Comparison of ENCODE assay signal across 8 cellular contexts in genomic region chr3:44337253-44337652, GRCh38. TPM values are rescaled to one million over a fixed set of nuclear protein-coding genes. Genes with fewer than 3 reads are reported as not detected.
A peak's percentile ranks its signal among the peaks of the same experiment; 100 is the strongest.
DNase-seq lines count a peak whose midpoint lies in the region; ATAC-seq and TF ChIP-seq lines count a peak whose summit lies in the region.

No MANE protein-coding gene starts in this region.

- H3K27me3 ChIP-seq in heart right ventricle (no peaks in the 10 kb centered on the region), body of pancreas (no peaks in the 10 kb centered on the region), uterus (no peaks in the 10 kb centered on the region)

- intact Hi-C loops in heart right ventricle (cut with DNase I) (loop anchor here in 4 of 10 donors (5.0 to 10.0 kb wide), 3 partner anchors 100 to 178 kb away; no protein-coding TSS in a partner anchor), Right ventricle myocardium inferior (cut with DNase I) (no loop called here), body of pancreas (cut with DNase I) (no loop called here), uterus (cut with DNase I; ENCODE audit: low total_unique reads) (no loop called here)

- H3K27ac ChIP-seq in heart right ventricle (peak overlapping the region in 9 of 10 donors; percentile 95 to 98 (median 96)), body of pancreas (peak overlapping the region; percentile 90 to 100 (median 97)), uterus (peak overlapping the region; percentile 94 to 95)

- ATAC-seq in heart right ventricle (no peak), Right ventricle myocardium inferior (no peak), body of pancreas (no peak)

- 70 to 72% methylated on average over 4 of the region's 4 CpGs for WGBS in heart right ventricle, 2 donors
- 50 to 54% methylated on average over 4 of the region's 4 CpGs for WGBS in body of pancreas, 2 donors

- H3K4me3 ChIP-seq in heart right ventricle (peak overlapping the region in 8 of 10 donors; percentile 49 to 84 (median 71)), body of pancreas (no peak overlapping the region), uterus (peak overlapping the region; percentile 68 to 89)

- H3K4me1 ChIP-seq in heart right ventricle (peaks cover 0 to 40% (median 30%) of the 10 kb centered on the region in 9 donors), body of pancreas (peaks cover 24% of the 10 kb centered on the region), uterus (peaks cover 0 to 4% of the 10 kb centered on the region in 2 donors)

- TF ChIP-seq CTCF in heart right ventricle (IDR thresholded peaks at IDR 0.05): no peak
- TF ChIP-seq CTCF in body of pancreas (IDR thresholded peaks at IDR 0.05): peak in 3 of 7 experiments; percentile 17 to 22 (median 19)
- no peak for TF ChIP-seq CTCF in uterus (IDR thresholded peaks at IDR 0.05)

- H3K36me3 ChIP-seq in heart right ventricle (no peaks in the 10 kb centered on the region), body of pancreas (replicated peaks in 1 of 2; ENCODE audit: insufficient read depth in 1 of 2, low read depth in 2 of 2) (no peaks in the 10 kb centered on the region), uterus (no peaks in the 10 kb centered on the region)

- DNase-seq in heart right ventricle (no peak), Right ventricle myocardium inferior (ENCODE audit: missing footprints) (no peak), body of pancreas (no peak), lung microvascular endothelial cell (ENCODE audit: low read depth in 2 of 2) (peak; percentile 3), uterus (no peak), ecto neural progenitor cell (ENCODE audit: low spot score) (no peak), NCI-H2196 (lab: John Stamatoyannopoulos, UW; ENCODE audit: unreplicated experiment) (no peak), EL (no peak)

- TF ChIP-seq POLR2A in body of pancreas (IDR thresholded peaks at IDR 0.05): no peak
- TF ChIP-seq POLR2A in uterus (IDR thresholded peaks at IDR 0.05): no peak

- no peaks in the 10 kb centered on the region for H3K9me3 ChIP-seq in heart right ventricle
- H3K9me3 ChIP-seq in body of pancreas: no peaks in the 10 kb centered on the region
- H3K9me3 ChIP-seq in uterus: no peaks in the 10 kb centered on the region

RNA-seq across cellular contexts. Expression of gene TCAIM, which starts 1.3 kb away (rescaled TPM):
- total RNA-seq in heart right ventricle (10 to 100 TPM; 22.8 to 43.9 (median 35.3) TPM), Right ventricle myocardium inferior (32.8 TPM), body of pancreas (10 to 100 TPM; 14.8 to 15.6 TPM), lung microvascular endothelial cell (14.9 and 16.6 TPM in 2 replicates), uterus (10 to 100 TPM in 3 of 4 donors, 1 to 10 TPM in 1; 3.8 to 38.7 (median 19.6) TPM)
- 10 to 100 TPM; 13.5 to 15.2 TPM for polyA plus RNA-seq in heart right ventricle

Comparison
In these comparisons a context has a peak if more than half of its experiments do, and no peak if none do; other contexts are left out.
1. DNase-seq: peak in lung microvascular endothelial cell (2 of 2); none in heart right ventricle (0 of 2), Right ventricle myocardium inferior (single experiment), body of pancreas (0 of 4), uterus (0 of 2), ecto neural progenitor cell (single experiment), NCI-H2196 (single experiment) and EL (single experiment).
2. H3K4me3 ChIP-seq: peak in heart right ventricle (8 of 10) and uterus (2 of 2); none in body of pancreas (0 of 2).
3. Peak in every context shown above with its lines, with median percentiles within 50 percentile points of each other: H3K27ac ChIP-seq.